In the genomic region with DNA sequence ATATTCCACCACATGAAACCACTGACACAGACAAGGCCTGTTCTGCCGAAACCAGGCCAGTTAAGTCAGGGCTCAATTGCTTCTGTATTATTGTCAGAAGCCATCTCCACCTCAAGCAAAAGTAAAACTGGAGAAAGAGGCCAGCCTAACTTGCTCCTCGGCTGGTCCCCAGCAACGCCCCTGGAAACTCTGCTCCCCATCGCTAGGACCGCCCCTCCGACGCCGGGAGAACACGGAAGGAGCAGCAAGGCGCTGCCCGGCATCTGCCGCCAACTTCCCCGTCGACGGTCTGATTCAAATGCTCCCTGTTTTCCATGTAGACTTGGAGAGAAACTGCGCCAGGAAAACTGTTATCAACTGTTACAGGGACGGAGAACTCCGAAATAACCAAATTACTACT, we compare ENCODE assay signal across 8 cellular contexts. TPM values are rescaled to one million over a fixed set of nuclear protein-coding genes. Genes with fewer than 3 reads are reported as not detected.
DNase-seq lines count a peak whose midpoint lies in the region; ATAC-seq and TF ChIP-seq lines count a peak whose summit lies in the region.
"Not testable (repeated sequence)": the region's sequence is repeated elsewhere in the genome, so short reads cannot be mapped to it uniquely, and the experiment has no call there.

No MANE protein-coding gene starts in this region.

- H3K27ac Mint-ChIP-seq in activated CD4-positive, alpha-beta T cell treated with anti-CD3 and anti-CD28 coated beads for 36 hours, result peak overlapping the region; percentile 85

- H3K27me3 Mint-ChIP-seq in activated CD4-positive, alpha-beta T cell treated with anti-CD3 and anti-CD28 coated beads for 36 hours, result not testable (repeated sequence)

- intact Hi-C loops in activated CD4-positive, alpha-beta T cell treated with anti-CD3 and anti-CD28 coated beads for 36 hours (cut with DNase I, micrococcal nuclease), result loop anchor here in 1 of 2 experiments (2.0 to 10.0 kb wide), 4 partner anchors 26 to 622 kb away; partner anchors contain the start of genes CTSV, NCBP1, TDRD7 and TSTD2
- intact Hi-C loops in dorsolateral prefrontal cortex (cut with DNase I), result not testable (repeated sequence)

- not testable (repeated sequence) for H3K27ac ChIP-seq in Karpas-422 (ENCODE audit: low read length)
- peak overlapping the region in 16 of 59 donors; percentile 10 to 86 (median 45) for H3K27ac ChIP-seq in dorsolateral prefrontal cortex
- peak overlapping the region; percentile 40 for H3K27ac ChIP-seq in rectal smooth muscle tissue (ENCODE audit: low read depth, low read length)

- not testable (repeated sequence) for H2AFZ ChIP-seq in Karpas-422 (ENCODE audit: low read length)

- H4K20me1 ChIP-seq in Karpas-422 (ENCODE audit: insufficient read depth, low read depth, low read length), result not testable (repeated sequence)

- H3K9me2 ChIP-seq in Karpas-422 (replicated peaks; ENCODE audit: insufficient read depth, low read length), result not testable (repeated sequence)

- not testable (repeated sequence) for H3K36me3 ChIP-seq in Karpas-422 (ENCODE audit: insufficient read depth, low read length); rectal smooth muscle tissue (ENCODE audit: control insufficient read depth, insufficient read depth, low read length)

- peaks cover 36% of the 10 kb centered on the region for H3K79me2 ChIP-seq in Karpas-422 (ENCODE audit: low read length)

- peaks cover 12% of the 10 kb centered on the region for H3K4me1 Mint-ChIP-seq in activated CD4-positive, alpha-beta T cell treated with anti-CD3 and anti-CD28 coated beads for 36 hours

- POLR2A ChIA-PET in activated CD4-positive, alpha-beta T cell treated with anti-CD3 and anti-CD28 coated beads for 36 hours (lab: Charles Lee), result not testable (repeated sequence)

- CTCF ChIA-PET in activated CD4-positive, alpha-beta T cell treated with anti-CD3 and anti-CD28 coated beads for 36 hours (lab: Charles Lee), result not testable (repeated sequence)

- not testable (repeated sequence) for H3K9me3 Mint-ChIP-seq in activated CD4-positive, alpha-beta T cell treated with anti-CD3 and anti-CD28 coated beads for 36 hours (ENCODE audit: low read depth)

- not testable (repeated sequence) for TF ChIP-seq CTCF in AG09309 (IDR thresholded peaks at IDR 0.05; ENCODE audit: control insufficient read depth, insufficient read depth, low read depth, low read length, missing control alignments); dorsolateral prefrontal cortex (IDR thresholded peaks at IDR 0.05 in 54 of 56, conservative IDR thresholded peaks at IDR 0.05 in 2 of 56; ENCODE audit: low read depth in 1 of 56, partially characterized antibody in 56 of 56)

- H3K4me3 Mint-ChIP-seq in activated CD4-positive, alpha-beta T cell treated with anti-CD3 and anti-CD28 coated beads for 36 hours, result peak overlapping the region; percentile 84

- H3K27me3 ChIP-seq in Karpas-422 (ENCODE audit: low read length); dorsolateral prefrontal cortex; rectal smooth muscle tissue (ENCODE audit: control insufficient read depth, insufficient read depth, low read length): not testable (repeated sequence)

- peak overlapping the region; percentile 75 for H3K4me2 ChIP-seq in Karpas-422 (ENCODE audit: low read depth, low read length, poor library complexity, severe bottlenecking)

- H3K9ac ChIP-seq in Karpas-422 (ENCODE audit: low read length), result peak overlapping the region; percentile 65
- H3K9ac ChIP-seq in rectal smooth muscle tissue (ENCODE audit: low read length), result not testable (repeated sequence)

- not testable (repeated sequence) for H3K4me1 ChIP-seq in Karpas-422 (ENCODE audit: low read length); rectal smooth muscle tissue (ENCODE audit: control insufficient read depth, insufficient read depth, low read length)

- DNase-seq in AG09309 (ENCODE audit: low read depth); dorsolateral prefrontal cortex: not testable (repeated sequence)
- DNase-seq in Karpas-422, result peak; percentile 58
- peak; percentile 24 for DNase-seq in activated CD4-positive, alpha-beta T cell treated with anti-CD3 and anti-CD28 coated beads for 36 hours
- peak; percentile 14 for DNase-seq in iris pigment epithelial cell (ENCODE audit: low read depth)

- not testable (repeated sequence) for H3K36me3 Mint-ChIP-seq in activated CD4-positive, alpha-beta T cell treated with anti-CD3 and anti-CD28 coated beads for 36 hours (ENCODE audit: low read depth)

- ATAC-seq in GM19023 (IDR thresholded peaks at IDR 0.05; ENCODE audit: unreplicated experiment) (peak; percentile 52), HG02798 (IDR thresholded peaks at IDR 0.05; ENCODE audit: poor library complexity, unreplicated experiment) (peak; percentile 80)
- peak; percentile 72 for ATAC-seq in activated CD4-positive, alpha-beta T cell treated with anti-CD3 and anti-CD28 coated beads for 36 hours

- not testable (repeated sequence) for H3K9me3 ChIP-seq in Karpas-422 (ENCODE audit: low read length)

- H3K4me3 ChIP-seq in AG09309 (ENCODE audit: control insufficient read depth, low read depth, low read length), result peak overlapping the region; percentile 39
- H3K4me3 ChIP-seq in Karpas-422 (ENCODE audit: low read length), result peak overlapping the region; percentile 70
- H3K4me3 ChIP-seq in dorsolateral prefrontal cortex, result peak overlapping the region; percentile 27 to 80 (median 63)
- H3K4me3 ChIP-seq in rectal smooth muscle tissue (ENCODE audit: low read length), result peak overlapping the region; percentile 68

RNA-seq across cellular contexts. Expression of gene CTSV, which starts 26.3 kb away (rescaled TPM):
- 0.22 and 6.5 TPM in 2 replicates for total RNA-seq in Karpas-422 (2014; rRNA removed; shearing (Covaris generic); ENCODE audit: low replicate concordance)
- total RNA-seq in activated CD4-positive, alpha-beta T cell treated with anti-CD3 and anti-CD28 coated beads for 36 hours, result under 1 TPM; 0.71 to 0.74 TPM
- total RNA-seq in dorsolateral prefrontal cortex, result 1 to 10 TPM in 42 of 120 experiments, under 1 TPM in 68, not detected in 10; 0.16 to 3.2 (median 0.86) TPM
